Comparison of ENCODE assay signal across 8 cellular contexts in the genomic region with DNA sequence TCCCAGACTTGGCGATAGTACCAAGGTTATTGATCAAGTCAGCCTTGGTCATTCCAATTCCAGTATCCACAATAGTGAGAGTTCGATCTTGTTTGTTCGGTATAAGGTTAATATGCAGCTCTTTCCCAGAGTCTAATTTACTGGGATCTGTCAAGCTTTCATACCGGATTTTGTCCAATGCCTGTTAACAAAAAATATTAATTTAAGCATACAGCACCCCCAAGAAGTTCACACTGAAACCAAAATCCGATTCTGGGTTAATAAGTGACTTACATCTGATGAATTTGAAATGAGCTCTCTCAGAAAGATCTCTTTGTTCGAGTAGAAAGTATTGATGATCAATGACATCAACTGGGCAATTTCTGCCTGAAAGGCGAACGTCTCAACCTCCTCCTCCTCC. TPM values are rescaled to one million over a fixed set of nuclear protein-coding genes. Genes with fewer than 3 reads are reported as not detected.
DNase-seq lines count a peak whose midpoint lies in the region; ATAC-seq and TF ChIP-seq lines count a peak whose summit lies in the region.
"Not testable (repeated sequence)": the region's sequence is repeated elsewhere in the genome, so short reads cannot be mapped to it uniquely, and the experiment has no call there.

No MANE protein-coding gene starts in this region.

- H3K27me3 ChIP-seq in PC-9 (ENCODE audit: insufficient read depth, low read depth); colonic mucosa; heart right ventricle; gastrocnemius medialis; vagina: not testable (repeated sequence)

- peaks cover 56% of the 10 kb centered on the region for H3K4me1 Mint-ChIP-seq in activated T-helper 2 cell treated with anti-CD3 and anti-CD28 coated beads, Interferon-gamma antibody, Interleukin-2, Interleukin-4, amounts not matched to agents 10 μg/mL and 5 μg/mL and 100 μg/mL, durations not matched to agents 14 hours and 24 hours and 36 hours (ENCODE audit: low read depth)

- H3K79me2 ChIP-seq in PC-9 (ENCODE audit: low read depth) = peaks cover 69% of the 10 kb centered on the region

- not testable (repeated sequence) for TF ChIP-seq CTCF in GM12875 (IDR thresholded peaks at IDR 0.05; ENCODE audit: borderline replicate concordance, insufficient read depth, low read depth, low read length); colonic mucosa (IDR thresholded peaks at IDR 0.05); heart right ventricle (IDR thresholded peaks at IDR 0.05); mucosa of descending colon (IDR thresholded peaks at IDR 0.05); gastrocnemius medialis (IDR thresholded peaks at IDR 0.05 in 4 of 5, conservative IDR thresholded peaks at IDR 0.05 in 1 of 5); vagina (IDR thresholded peaks at IDR 0.05)
- 0 out of 2 replicates have a peak, but pooled peaks have one; percentile 14 for TF ChIP-seq CTCF in PC-9 (conservative IDR thresholded peaks at IDR 0.05)

- peak overlapping the region; percentile 93 for H3K27ac Mint-ChIP-seq in activated T-helper 2 cell treated with anti-CD3 and anti-CD28 coated beads, Interferon-gamma antibody, Interleukin-2, Interleukin-4, amounts not matched to agents 10 μg/mL and 5 μg/mL and 100 μg/mL, durations not matched to agents 14 hours and 24 hours and 36 hours

- H4K20me1 ChIP-seq in PC-9 (ENCODE audit: insufficient read depth) = peaks cover 52% of the 10 kb centered on the region

- H3K9me3 Mint-ChIP-seq in activated T-helper 2 cell treated with anti-CD3 and anti-CD28 coated beads, Interferon-gamma antibody, Interleukin-2, Interleukin-4, amounts not matched to agents 10 μg/mL and 5 μg/mL and 100 μg/mL, durations not matched to agents 14 hours and 24 hours and 36 hours = not testable (repeated sequence)

- POLR2A ChIA-PET in PC-9 (lab: Charles Lee; ENCODE audit: unreplicated experiment) = interaction anchor here (0.6 to 0.8 kb wide), 3 partner anchors 13 to 325 kb away, joined by 6 to 8 read pairs (median 7); no protein-coding TSS in a partner anchor

- H3K36me3 ChIP-seq in PC-9 (ENCODE audit: low read depth) (peaks cover 54% of the 10 kb centered on the region), colonic mucosa (peaks cover 21% of the 10 kb centered on the region), heart right ventricle (peaks cover 0 to 52% (median 47%) of the 10 kb centered on the region in 9 donors), mucosa of descending colon (ENCODE audit: low read depth) (peaks cover 12% of the 10 kb centered on the region), gastrocnemius medialis (peaks cover 6 to 49% of the 10 kb centered on the region in 2 donors), vagina (peaks cover 0 to 48% of the 10 kb centered on the region in 2 donors)

- H3K4me3 Mint-ChIP-seq in activated T-helper 2 cell treated with anti-CD3 and anti-CD28 coated beads, Interferon-gamma antibody, Interleukin-2, Interleukin-4, amounts not matched to agents 10 μg/mL and 5 μg/mL and 100 μg/mL, durations not matched to agents 14 hours and 24 hours and 36 hours (ENCODE audit: low read depth) = peak overlapping the region; percentile 90

- H3K9ac ChIP-seq in colonic mucosa (ENCODE audit: low read depth in 2 of 2, low read length in 2 of 2) = peak overlapping the region; percentile 78 to 99

- intact Hi-C loops in PC-9 (cut with micrococcal nuclease; ENCODE audit: unreplicated experiment) (loop anchor here (2.0 to 10.0 kb wide), 3 partner anchors 53 to 1249 kb away; a partner anchor contains a TSS), heart right ventricle (cut with DNase I) (loop anchor here in 5 of 10 donors (2.0 to 10.0 kb wide), 7 partner anchors 39 to 231 kb away; a partner anchor contains a TSS), gastrocnemius medialis (cut with DNase I; ENCODE audit: low total_unique reads) (loop anchor here (2.0 kb wide), 3 partner anchors 39 to 325 kb away; a partner anchor contains a TSS)
- intact Hi-C loops in activated T-helper 2 cell treated with anti-CD3 and anti-CD28 coated beads, Interferon-gamma antibody, Interleukin-2, Interleukin-4, amounts not matched to agents 10 μg/mL and 5 μg/mL and 100 μg/mL, durations not matched to agents 14 hours and 24 hours and 36 hours (cut with micrococcal nuclease) = loop anchor here (2.0 to 10.0 kb wide), 4 partner anchors 53 to 429 kb away; a partner anchor contains a TSS
- intact Hi-C loops in colonic mucosa (cut with DNase I); mucosa of descending colon (cut with DNase I, micrococcal nuclease); vagina (cut with DNase I): not testable (repeated sequence)

- peak overlapping the region; percentile 88 for H3K4me2 ChIP-seq in PC-9

- 7 to 8% methylated on average over 8 of the region's 8 CpGs for WGBS in heart right ventricle, 2 donors

- CTCF ChIA-PET in PC-9 (lab: Charles Lee) = interaction anchor here (0.6 kb wide), 1 partner anchor 113 kb away, joined by 3 read pairs; no protein-coding TSS in a partner anchor

- in situ Hi-C loops in gastrocnemius medialis (cut with MboI; ENCODE audit: low sequenced_read_pairs in 4 of 4) = loop anchor here in 1 of 4 donors (25.0 kb wide), 1 partner anchor 374 kb away; no protein-coding TSS in a partner anchor

- H3K36me3 Mint-ChIP-seq in activated T-helper 2 cell treated with anti-CD3 and anti-CD28 coated beads, Interferon-gamma antibody, Interleukin-2, Interleukin-4, amounts not matched to agents 10 μg/mL and 5 μg/mL and 100 μg/mL, durations not matched to agents 14 hours and 24 hours and 36 hours (ENCODE audit: low read depth) = peaks cover 54% of the 10 kb centered on the region

- H3K4me1 ChIP-seq in PC-9 (replicated peaks; ENCODE audit: insufficient read depth) = peaks cover 53% of the 10 kb centered on the region
- H3K4me1 ChIP-seq in colonic mucosa = peaks cover 12% of the 10 kb centered on the region
- peaks cover 5 to 62% (median 59%) of the 10 kb centered on the region in 9 donors for H3K4me1 ChIP-seq in heart right ventricle
- peaks cover 32% of the 10 kb centered on the region for H3K4me1 ChIP-seq in mucosa of descending colon (ENCODE audit: low read depth)
- peaks cover 26 to 48% of the 10 kb centered on the region in 2 donors for H3K4me1 ChIP-seq in gastrocnemius medialis
- peaks cover 53% of the 10 kb centered on the region for H3K4me1 ChIP-seq in vagina

- H3K27ac ChIP-seq in PC-9 = peak overlapping the region; percentile 70
- H3K27ac ChIP-seq in colonic mucosa = peak overlapping the region; percentile 99
- H3K27ac ChIP-seq in heart right ventricle = peak overlapping the region; percentile 99 to 100 (median 100)
- H3K27ac ChIP-seq in gastrocnemius medialis = peak overlapping the region; percentile 96 to 99 (median 99)
- H3K27ac ChIP-seq in vagina = peak overlapping the region; percentile 100

- ATAC-seq in heart right ventricle, mucosa of descending colon, gastrocnemius medialis: not testable (repeated sequence)

- BruUV-seq in PC-9 (replicated peaks; lab: Mats Ljungman, UMichigan) = not testable (repeated sequence)

- not testable (repeated sequence) for H3K9me3 ChIP-seq in PC-9 (ENCODE audit: insufficient read depth, low read depth); colonic mucosa; heart right ventricle; mucosa of descending colon; gastrocnemius medialis; vagina

- not testable (repeated sequence) for H3K27me3 Mint-ChIP-seq in activated T-helper 2 cell treated with anti-CD3 and anti-CD28 coated beads, Interferon-gamma antibody, Interleukin-2, Interleukin-4, amounts not matched to agents 10 μg/mL and 5 μg/mL and 100 μg/mL, durations not matched to agents 14 hours and 24 hours and 36 hours (ENCODE audit: low read depth)

- H3K4me3 ChIP-seq in GM12875 (ENCODE audit: low read depth, low read length) (peak overlapping the region; percentile 88), PC-9 (peak overlapping the region; percentile 89), colonic mucosa (peak overlapping the region; percentile 67), heart right ventricle (peak overlapping the region; percentile 72 to 99 (median 86)), mucosa of descending colon (peak overlapping the region; percentile 85), gastrocnemius medialis (peak overlapping the region; percentile 72 to 93 (median 88)), vagina (peak overlapping the region; percentile 86 to 96)

- TF ChIP-seq POLR2A in gastrocnemius medialis (IDR thresholded peaks at IDR 0.05); vagina (IDR thresholded peaks at IDR 0.05): not testable (repeated sequence)

- peaks cover 60% of the 10 kb centered on the region for H3F3A ChIP-seq in PC-9 (ENCODE audit: insufficient read depth, low read depth)

- not testable (repeated sequence) for DNase-seq in PC-9; activated T-helper 2 cell treated with anti-CD3 and anti-CD28 coated beads, Interferon-gamma antibody, Interleukin-2, Interleukin-4, amounts not matched to agents 10 μg/mL and 5 μg/mL and 100 μg/mL, durations not matched to agents 14 hours and 24 hours and 36 hours (ENCODE audit: low spot score); colonic mucosa; heart right ventricle; mucosa of descending colon; gastrocnemius medialis; vagina (ENCODE audit: extremely low spot score in 2 of 2)

- H2AFZ ChIP-seq in PC-9 = 0 out of 2 replicates have a peak overlapping the region, but pooled peaks have one; percentile 3

- not testable (repeated sequence) for H3K9me2 ChIP-seq in PC-9 (ENCODE audit: insufficient read depth)

RNA-seq across cellular contexts. Expression of a gene that starts 0.9 kb away (rescaled TPM):
- total RNA-seq in PC-9 (2021) (1,314 and 1,931 TPM in 2 replicates), colonic mucosa (1,000 to 10,000 TPM in 1 of 2 donors, 100 to 1,000 TPM in 1; 357 to 1,349 TPM), heart right ventricle (100 to 1,000 TPM; 315 to 501 (median 402) TPM), mucosa of descending colon (100 to 1,000 TPM; 231 to 367 (median 252) TPM), gastrocnemius medialis (100 to 1,000 TPM; 227 to 609 (median 488) TPM), vagina (277 TPM)
- 995 and 1,017 TPM in 2 replicates for total RNA-seq in activated T-helper 2 cell treated with anti-CD3 and anti-CD28 coated beads, Interferon-gamma antibody, Interleukin-2, Interleukin-4, amounts not matched to agents 10 μg/mL and 5 μg/mL and 100 μg/mL, durations not matched to agents 14 hours and 24 hours and 36 hours
- polyA plus RNA-seq in heart right ventricle = 100 to 1,000 TPM; 525 to 612 TPM

RNA-seq across cellular contexts. Expression of a gene that starts 53.8 kb away (rescaled TPM):
- 62.2 and 93.5 TPM in 2 replicates for total RNA-seq in PC-9 (2021)
- 35.3 and 37.0 TPM in 2 replicates for total RNA-seq in activated T-helper 2 cell treated with anti-CD3 and anti-CD28 coated beads, Interferon-gamma antibody, Interleukin-2, Interleukin-4, amounts not matched to agents 10 μg/mL and 5 μg/mL and 100 μg/mL, durations not matched to agents 14 hours and 24 hours and 36 hours
- total RNA-seq in colonic mucosa = 10 to 100 TPM; 30.0 to 31.2 TPM
- total RNA-seq in heart right ventricle = 10 to 100 TPM; 19.0 to 28.0 (median 20.6) TPM
- polyA plus RNA-seq in heart right ventricle = 10 to 100 TPM; 10.7 to 16.4 TPM
- 10 to 100 TPM; 36.2 to 49.4 (median 40.9) TPM for total RNA-seq in mucosa of descending colon
- total RNA-seq in gastrocnemius medialis = 10 to 100 TPM; 18.1 to 49.7 (median 21.0) TPM
- total RNA-seq in vagina = 24.8 TPM
